Comparison of ENCODE assay signal across 9 cellular contexts in genomic region chr4:4492161-4492847, GRCh38. TPM values are rescaled to one million over a fixed set of nuclear protein-coding genes. Genes with fewer than 3 reads are reported as not detected.
DNase-seq lines count a peak whose midpoint lies in the region; ATAC-seq and TF ChIP-seq lines count a peak whose summit lies in the region.
"Had no signal": no experiment of that assay in that cellular context is flagged by ENCODE, and none has a peak within 500 bp of the region (broad histone marks: within the 10 kb centered on the region; RNA-seq: fewer than 3 reads in every experiment).

No MANE protein-coding gene starts in this region.

- no peaks in the 10 kb centered on the region for H3K27me3 ChIP-seq in upper lobe of right lung

- peak overlapping the region; percentile 82 for H3K27ac Mint-ChIP-seq in memory B cell
- H3K27ac Mint-ChIP-seq in naive thymus-derived CD8-positive, alpha-beta T cell: peak overlapping the region in 4 of 10 donors; percentile 24 to 83 (median 42)

- no peaks in the 10 kb centered on the region for H3K9me3 Mint-ChIP-seq in memory B cell
- no peaks in the 10 kb centered on the region for H3K9me3 Mint-ChIP-seq in naive thymus-derived CD8-positive, alpha-beta T cell

- no peak overlapping the region for H3K27ac ChIP-seq in upper lobe of right lung

- no peak for TF ChIP-seq CTCF in upper lobe of right lung (IDR thresholded peaks at IDR 0.05)

- POLR2A ChIA-PET in HEK293T (lab: Yijun Ruan, JAX): no interaction called here
- POLR2A ChIA-PET in naive thymus-derived CD8-positive, alpha-beta T cell (lab: Charles Lee): no interaction called here

- no peaks in the 10 kb centered on the region for H3K36me3 ChIP-seq in upper lobe of right lung

- no peaks in the 10 kb centered on the region for H3K27me3 Mint-ChIP-seq in memory B cell
- H3K27me3 Mint-ChIP-seq in naive thymus-derived CD8-positive, alpha-beta T cell: no peaks in the 10 kb centered on the region

- H3K4me1 Mint-ChIP-seq in memory B cell: peaks cover 6% of the 10 kb centered on the region
- H3K4me1 Mint-ChIP-seq in naive thymus-derived CD8-positive, alpha-beta T cell: peaks cover 0 to 20% (median 7%) of the 10 kb centered on the region in 4 donors

- no peaks in the 10 kb centered on the region for H3K9me3 ChIP-seq in upper lobe of right lung

- H3K4me1 ChIP-seq in upper lobe of right lung: no peaks in the 10 kb centered on the region

- CTCF ChIA-PET in HEK293T (lab: Yijun Ruan, JAX): no interaction called here

- DNase-seq in HEK293T (ENCODE audit: extremely low spot score) (no peak), memory B cell (ENCODE audit: low spot score in 2 of 2) (no peak), inferior parietal cortex (ENCODE audit: extremely low spot score) (no peak), upper lobe of right lung (no peak), DMS79 (lab: John Stamatoyannopoulos, UW) (no peak)
- no peak for DNase-seq in naive thymus-derived CD8-positive, alpha-beta T cell
- DNase-seq: NCI-H2171 had no signal

- H3K4me3 ChIP-seq in upper lobe of right lung: no peak overlapping the region

- peak overlapping the region; percentile 82 for H3K4me3 Mint-ChIP-seq in memory B cell
- peak overlapping the region in 1 of 10 donors; percentile 69 for H3K4me3 Mint-ChIP-seq in naive thymus-derived CD8-positive, alpha-beta T cell

- peaks cover 2% of the 10 kb centered on the region for H3K36me3 Mint-ChIP-seq in memory B cell
- H3K36me3 Mint-ChIP-seq in naive thymus-derived CD8-positive, alpha-beta T cell: peaks cover 0 to 2% (median 0%) of the 10 kb centered on the region in 3 donors

- intact Hi-C loops in upper lobe of right lung (cut with DNase I): no loop called here

- ATAC-seq in GM18502 (IDR thresholded peaks at IDR 0.05; ENCODE audit: poor library complexity, unreplicated experiment): peak; percentile 78
- ATAC-seq in memory B cell (ENCODE audit: low read depth): peak; percentile 57
- no peak for ATAC-seq in upper lobe of right lung
- ATAC-seq in naive thymus-derived CD8-positive, alpha-beta T cell: no peak

TF ChIP-seq in HEK293T, 16 proteins besides CTCF, POLR2A, EP300 and RAD21:
- TF ChIP-seq FOXA1 (IDR thresholded peaks at IDR 0.05) (no peak), SUZ12 (IDR thresholded peaks at IDR 0.05) (no peak), FOXM1 (IDR thresholded peaks at IDR 0.05; ENCODE audit: borderline replicate concordance) (no peak)
- TF ChIP-seq, protein P1, sequence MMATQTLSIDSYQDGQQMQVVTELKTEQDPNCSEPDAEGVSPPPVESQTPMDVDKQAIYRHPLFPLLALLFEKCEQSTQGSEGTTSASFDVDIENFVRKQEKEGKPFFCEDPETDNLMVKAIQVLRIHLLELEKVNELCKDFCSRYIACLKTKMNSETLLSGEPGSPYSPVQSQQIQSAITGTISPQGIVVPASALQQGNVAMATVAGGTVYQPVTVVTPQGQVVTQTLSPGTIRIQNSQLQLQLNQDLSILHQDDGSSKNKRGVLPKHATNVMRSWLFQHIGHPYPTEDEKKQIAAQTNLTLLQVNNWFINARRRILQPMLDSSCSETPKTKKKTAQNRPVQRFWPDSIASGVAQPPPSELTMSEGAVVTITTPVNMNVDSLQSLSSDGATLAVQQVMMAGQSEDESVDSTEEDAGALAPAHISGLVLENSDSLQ (IDR thresholded peaks at IDR 0.05): peak; percentile 17; the same call in 1 of the 2 replicates

TF ChIP-seq in PFSK-1, 5 proteins besides CTCF, POLR2A, EP300 and RAD21:
- TF ChIP-seq TAF1 (IDR thresholded peaks at IDR 0.05; ENCODE audit: borderline replicate concordance, insufficient read depth, low read length): no peak
- peak; percentile 32; the same call in 1 of the 2 replicates for TF ChIP-seq SIN3A (IDR thresholded peaks at IDR 0.05; ENCODE audit: borderline replicate concordance, insufficient read depth, low read length)
- TF ChIP-seq POLR2AphosphoS5 (IDR thresholded peaks at IDR 0.05; ENCODE audit: low read depth, low read length): no peak
- no peak for TF ChIP-seq FOXP2 (optimal IDR thresholded peaks at IDR 0.05; ENCODE audit: borderline replicate concordance, extremely low read depth, extremely low read length, insufficient read depth)
- TF ChIP-seq REST (IDR thresholded peaks at IDR 0.05; ENCODE audit: insufficient read depth in 1 of 2, low read depth in 2 of 2, low read length in 2 of 2): no peak

RNA-seq across cellular contexts. Expression of gene STX18, which starts 49.5 kb away (rescaled TPM):
- polyA plus RNA-seq in PFSK-1 (2012; ENCODE audit: insufficient read length, low read depth): 24.4 TPM
- 22.1 TPM for total RNA-seq in upper lobe of right lung
- total RNA-seq in naive thymus-derived CD8-positive, alpha-beta T cell: 10 to 100 TPM; 23.6 to 24.9 TPM
- 10 to 100 TPM; 20.0 to 21.5 (median 20.2) TPM for polyA plus RNA-seq in naive thymus-derived CD8-positive, alpha-beta T cell

Comparison
In these comparisons a context has a peak if more than half of its experiments do, and no peak if none do; other contexts are left out.
1. ATAC-seq: peak in GM18502 (single experiment) and memory B cell (single experiment); none in upper lobe of right lung (single experiment) and naive thymus-derived CD8-positive, alpha-beta T cell (0 of 2).